Comparison of ENCODE assay signal across 8 cellular contexts in genomic region chr7:98758157-98758556, GRCh38.
"Had no signal": no experiment of that assay in that cellular context is flagged by ENCODE, and none has a peak within 500 bp of the region (broad histone marks: within the 10 kb centered on the region; RNA-seq: fewer than 3 reads in every experiment).

No MANE protein-coding gene starts in this region.

- ATAC-seq: HepG2, K562 had no signal

- H3K27ac Mint-ChIP-seq: IgD-negative memory B cell had no signal

- H3K4me1 Mint-ChIP-seq: IgD-negative memory B cell had no signal

- H3K4me3 ChIP-seq: K562 had no signal

- H3K4me3 Mint-ChIP-seq: IgD-negative memory B cell had no signal

- H3K9ac ChIP-seq: KMS-11 had no signal

- H3K36me3 Mint-ChIP-seq: IgD-negative memory B cell had no signal

- H3K27ac ChIP-seq: HL-60, KMS-11 had no signal

- H3K4me2 ChIP-seq: KMS-11 had no signal

- DNase-seq: IMR-90, KBM-7, KG1 had no signal
